10 cellular contexts compared by ENCODE assay signal in genomic region chr15:59170295-59170881, GRCh38. TPM values are rescaled to one million over a fixed set of nuclear protein-coding genes. Genes with fewer than 3 reads are reported as not detected.
DNase-seq lines count a peak whose midpoint lies in the region; ATAC-seq and TF ChIP-seq lines count a peak whose summit lies in the region.
"Had no signal": no experiment of that assay in that cellular context is flagged by ENCODE, and none has a peak within 500 bp of the region (broad histone marks: within the 10 kb centered on the region; RNA-seq: fewer than 3 reads in every experiment).

No MANE protein-coding gene starts in this region.

- H3K4me3 ChIP-seq in dorsolateral prefrontal cortex: no peak overlapping the region

- H3K4me1 Mint-ChIP-seq in CD14-positive monocyte: peaks cover 41% of the 10 kb centered on the region
- H3K4me1 Mint-ChIP-seq: memory B cell had no signal

- intact Hi-C loops in CD14-positive monocyte (cut with micrococcal nuclease) (loop anchor here in 1 of 2 donors (10.0 kb wide), 3 partner anchors 134 to 354 kb away; partner anchors contain the start of gene MYO1E), dorsolateral prefrontal cortex (cut with DNase I) (loop anchor here (5.0 to 10.0 kb wide), 5 partner anchors 54 to 324 kb away; partner anchors contain the start of genes MYO1E (in 1 of the 2) and RNF111 (in 1 of the 2))

- H3K4me3 Mint-ChIP-seq in CD14-positive monocyte: no peak overlapping the region
- H3K4me3 Mint-ChIP-seq: memory B cell; T-helper 1 cell treated with Interleukin-12 subunit alpha and Interleukin-12 subunit beta and Interleukin-4 antibody, amounts not matched to agents 30 μg/mL and 1 μg/mL, for 36 hours had no signal

- no peaks in the 10 kb centered on the region for H3K27me3 ChIP-seq in dorsolateral prefrontal cortex

- peak overlapping the region; percentile 86 to 94 (median 91) for H3K27ac Mint-ChIP-seq in CD14-positive monocyte
- H3K27ac Mint-ChIP-seq: T-helper 1 cell treated with Interleukin-12 subunit alpha and Interleukin-12 subunit beta and Interleukin-4 antibody, amounts not matched to agents 30 μg/mL and 1 μg/mL, for 36 hours had no signal

- no peak for ATAC-seq in GM19452 (IDR thresholded peaks at IDR 0.05; ENCODE audit: unreplicated experiment)
- no peak for ATAC-seq in GM19035 (IDR thresholded peaks at IDR 0.05; ENCODE audit: unreplicated experiment)

- TF ChIP-seq CTCF in CD14-positive monocyte (IDR thresholded peaks at IDR 0.05): no peak
- no peak for TF ChIP-seq CTCF in dorsolateral prefrontal cortex (IDR thresholded peaks at IDR 0.05 in 54 of 56, conservative IDR thresholded peaks at IDR 0.05 in 2 of 56; ENCODE audit: low read depth in 1 of 56, partially characterized antibody in 56 of 56)

- peak overlapping the region in 45 of 59 donors; percentile 2 to 85 (median 62) for H3K27ac ChIP-seq in dorsolateral prefrontal cortex

- peaks cover 0 to 4% (median 0%) of the 10 kb centered on the region in 3 donors for H3K27me3 Mint-ChIP-seq in CD14-positive monocyte (ENCODE audit: low read depth in 3 of 3)
- H3K27me3 Mint-ChIP-seq: memory B cell had no signal

- H3K36me3 Mint-ChIP-seq in CD14-positive monocyte: peaks cover 28 to 69% of the 10 kb centered on the region in 2 donors

- peaks cover 0 to 2% (median 0%) of the 10 kb centered on the region in 7 donors for H3K9me3 Mint-ChIP-seq in CD14-positive monocyte
- H3K9me3 Mint-ChIP-seq: T-helper 1 cell treated with Interleukin-12 subunit alpha and Interleukin-12 subunit beta and Interleukin-4 antibody, amounts not matched to agents 30 μg/mL and 1 μg/mL, for 36 hours had no signal

- DNase-seq in CD14-positive monocyte (ENCODE audit: low spot score) (no peak), NCI-H2196 treated with DMSO at 0.1 percent for 48 hours (lab: John Stamatoyannopoulos, UW; ENCODE audit: unreplicated experiment) (peak; percentile 14), dorsolateral prefrontal cortex (peak in 7 of 10 donors; percentile 34 to 80 (median 40)), mucosa of gallbladder (ENCODE audit: low spot score) (peak; percentile 65), NCI-H1694 (lab: John Stamatoyannopoulos, UW) (no peak)
- no peak for DNase-seq in activated CD4-positive, CD25-positive, alpha-beta regulatory T cell treated with anti-CD3 and anti-CD28 coated beads, Interleukin-2, amount 50 U/mL, for 72 hours

RNA-seq across cellular contexts. Expression of gene LDHAL6B, which starts 36.3 kb away (rescaled TPM):
- not detected for polyA plus RNA-seq in CD14-positive monocyte
- total RNA-seq in dorsolateral prefrontal cortex: not detected
- total RNA-seq in mucosa of gallbladder: not detected

Comparison
In these comparisons a context has a peak if more than half of its experiments do, and no peak if none do; other contexts are left out.
1. DNase-seq: peak in NCI-H2196 treated with DMSO at 0.1 percent for 48 hours (single experiment), dorsolateral prefrontal cortex (7 of 10) and mucosa of gallbladder (single experiment); none in CD14-positive monocyte (single experiment), activated CD4-positive, CD25-positive, alpha-beta regulatory T cell treated with anti-CD3 and anti-CD28 coated beads, Interleukin-2, amount 50 U/mL, for 72 hours (single experiment) and NCI-H1694 (single experiment).